Comparison of ENCODE assay signal across 33 cellular contexts in genomic region chr7:122695816-122696215, GRCh38. TPM values are rescaled to one million over a fixed set of nuclear protein-coding genes. Genes with fewer than 3 reads are reported as not detected.
"Had no signal": no experiment of that assay in that cellular context is flagged by ENCODE, and none has a peak within 500 bp of the region (broad histone marks: within the 10 kb centered on the region; RNA-seq: fewer than 3 reads in every experiment).

No MANE protein-coding gene starts in this region.

- H3K27ac Mint-ChIP-seq: naive thymus-derived CD4-positive, alpha-beta T cell; natural killer cell; nephron; progenitor cell of endocrine pancreas; stimulated activated memory B cell treated with anti-CD40 and anti-IgM and Interleukin-4, amounts not matched to agents 10 μg/mL and 1 μg/mL and 100 μg/mL, for 72 hours; stimulated activated naive CD8-positive, alpha-beta T cell treated with anti-CD3 and anti-CD28 coated beads, Interleukin-15, amount 100 ng/mL, for 72 hours; type B pancreatic cell had no signal

- H3K4me3 ChIP-seq: ovary, psoas muscle, skin epidermis, smooth muscle cell, spleen, suprapubic skin, testis, tibial artery, transverse colon, upper lobe of right lung, vagina had no signal

- H3K4me2 ChIP-seq: smooth muscle cell had no signal

- H3K9ac ChIP-seq: parathyroid adenoma had no signal

- H2AFZ ChIP-seq: parathyroid adenoma had no signal

- H3K4me1 ChIP-seq: parathyroid adenoma, psoas muscle, spleen, suprapubic skin, testis, tibial artery, transverse colon, upper lobe of right lung, vagina had no signal

- H3K27me3 Mint-ChIP-seq: naive thymus-derived CD4-positive, alpha-beta T cell; progenitor cell of endocrine pancreas; stimulated activated memory B cell treated with anti-CD40 and anti-IgM and Interleukin-4, amounts not matched to agents 10 μg/mL and 1 μg/mL and 100 μg/mL, for 72 hours; stimulated activated naive CD8-positive, alpha-beta T cell treated with anti-CD3 and anti-CD28 coated beads, Interleukin-15, amount 100 ng/mL, for 72 hours; type B pancreatic cell had no signal

- H3K27ac ChIP-seq: ovary, parathyroid adenoma, psoas muscle, skin epidermis, spleen, suprapubic skin, testis, tibial artery, transverse colon, upper lobe of right lung, vagina had no signal

- H3K36me3 ChIP-seq: ovary, spleen, suprapubic skin, tibial artery, transverse colon, upper lobe of right lung, vagina had no signal

- H3K4me1 Mint-ChIP-seq: naive thymus-derived CD4-positive, alpha-beta T cell; natural killer cell; stimulated activated memory B cell treated with anti-CD40 and anti-IgM and Interleukin-4, amounts not matched to agents 10 μg/mL and 1 μg/mL and 100 μg/mL, for 72 hours; stimulated activated naive CD8-positive, alpha-beta T cell treated with anti-CD3 and anti-CD28 coated beads, Interleukin-15, amount 100 ng/mL, for 72 hours had no signal

- H3K36me3 Mint-ChIP-seq: stimulated activated memory B cell treated with anti-CD40 and anti-IgM and Interleukin-4, amounts not matched to agents 10 μg/mL and 1 μg/mL and 100 μg/mL, for 72 hours had no signal

- ATAC-seq: naive thymus-derived CD4-positive, alpha-beta T cell; natural killer cell; psoas muscle; right cardiac atrium; sciatic nerve; stimulated activated memory B cell treated with anti-CD40 and anti-IgM and Interleukin-4, amounts not matched to agents 10 μg/mL and 1 μg/mL and 100 μg/mL, for 72 hours; stimulated activated naive CD8-positive, alpha-beta T cell treated with anti-CD3 and anti-CD28 coated beads, Interleukin-15, amount 100 ng/mL, for 72 hours; stimulated activated naive CD8-positive, alpha-beta T cell treated with anti-CD3 and anti-CD28 coated beads, Interleukin-15, Interleukin-2, amounts not matched to agents 100 U/mL and 50 U/mL, for 24 hours; upper lobe of right lung had no signal

- DNase-seq: naive thymus-derived CD4-positive, alpha-beta T cell; natural killer cell; occipital lobe; ovary; posterior cingulate gyrus; psoas muscle; right cardiac atrium; spleen; stimulated activated CD4-positive, alpha-beta T cell treated with anti-CD3 and anti-CD28 coated beads, Interleukin-12 subunit alpha, Interleukin-12 subunit beta, amount 100 ng/mL, for 4 hours; stimulated activated CD4-positive, alpha-beta T cell treated with anti-CD3 and anti-CD28 coated beads, Interleukin-1b, Interleukin-23, amount 100 ng/mL, for 48 hours; stimulated activated CD4-positive, alpha-beta T cell treated with anti-CD3 and anti-CD28 coated beads, Interleukin-4, amount 100 ng/mL, for 1 hour; stimulated activated CD4-positive, alpha-beta T cell treated with anti-CD3 and anti-CD28 coated beads, Interleukin-4, amount 100 ng/mL, for 4 hours; stimulated activated CD8-positive, alpha-beta memory T cell treated with anti-CD3 and anti-CD28 coated beads, Interleukin-4, amount 100 ng/mL, for 48 hours; stimulated activated naive CD4-positive, alpha-beta T cell; stimulated activated naive CD8-positive, alpha-beta T cell treated with anti-CD3 and anti-CD28 coated beads, Interleukin-15, amount 100 ng/mL, for 72 hours; stimulated activated naive CD8-positive, alpha-beta T cell treated with anti-CD3 and anti-CD28 coated beads, Interleukin-15, Interleukin-2, amounts not matched to agents 100 U/mL and 50 U/mL, for 24 hours; substantia nigra; testis; tibial artery; transverse colon; upper lobe of right lung had no signal

- H3K27me3 ChIP-seq: ovary, spleen, suprapubic skin, testis, tibial artery, transverse colon, upper lobe of right lung, vagina had no signal

- H3K79me2 ChIP-seq: parathyroid adenoma had no signal

- H3K9me3 ChIP-seq: ovary, psoas muscle, suprapubic skin, testis, tibial artery, transverse colon, upper lobe of right lung, vagina had no signal

- H3K9me3 Mint-ChIP-seq: nephron had no signal

- H3K4me3 Mint-ChIP-seq: naive thymus-derived CD4-positive, alpha-beta T cell; natural killer cell; nephron; stimulated activated memory B cell treated with anti-CD40 and anti-IgM and Interleukin-4, amounts not matched to agents 10 μg/mL and 1 μg/mL and 100 μg/mL, for 72 hours; stimulated activated naive CD8-positive, alpha-beta T cell treated with anti-CD3 and anti-CD28 coated beads, Interleukin-15, amount 100 ng/mL, for 72 hours; type B pancreatic cell had no signal

RNA-seq across cellular contexts. Expression of gene RNF133, which starts 3.1 kb away (rescaled TPM):
- total RNA-seq: naive thymus-derived CD4-positive, alpha-beta T cell; natural killer cell; progenitor cell of endocrine pancreas had no signal
- polyA plus RNA-seq: naive thymus-derived CD4-positive, alpha-beta T cell; neural cell; psoas muscle; smooth muscle cell; spleen had no signal

RNA-seq across cellular contexts. Expression of gene RNF148, which starts 6.9 kb away (rescaled TPM):
- total RNA-seq: naive thymus-derived CD4-positive, alpha-beta T cell; natural killer cell; psoas muscle; smooth muscle cell had no signal
- polyA plus RNA-seq: naive thymus-derived CD4-positive, alpha-beta T cell; smooth muscle cell; urinary bladder had no signal
